ENCODE assay signal across 8 cellular contexts in genomic region chr17:48546187-48546923, GRCh38. TPM values are rescaled to one million over a fixed set of nuclear protein-coding genes. Genes with fewer than 3 reads are reported as not detected.
DNase-seq lines count a peak whose midpoint lies in the region; ATAC-seq and TF ChIP-seq lines count a peak whose summit lies in the region.
"Had no signal": no experiment of that assay in that cellular context is flagged by ENCODE, and none has a peak within 500 bp of the region (broad histone marks: within the 10 kb centered on the region; RNA-seq: fewer than 3 reads in every experiment).

No MANE protein-coding gene starts in this region.

- H3K9me3 Mint-ChIP-seq in neural progenitor cell: peaks cover 11% of the 10 kb centered on the region
- H3K9me3 Mint-ChIP-seq: naive B cell had no signal

- peaks cover 11% of the 10 kb centered on the region for H3K4me1 Mint-ChIP-seq in neural progenitor cell

- H3K36me3 ChIP-seq in HUES64 (ENCODE audit: insufficient read depth, low read length) (no peaks in the 10 kb centered on the region), neural progenitor cell (no peaks in the 10 kb centered on the region)

- peaks cover 87% of the 10 kb centered on the region for H3K27me3 Mint-ChIP-seq in neural progenitor cell (ENCODE audit: insufficient read depth, low read depth)

- peaks cover 100% of the 10 kb centered on the region for H3K27me3 ChIP-seq in HUES64 (ENCODE audit: insufficient read depth, low read length)
- H3K27me3 ChIP-seq in neural progenitor cell: peaks cover 100% of the 10 kb centered on the region

- no peak overlapping the region for H3K27ac Mint-ChIP-seq in neural progenitor cell

- peak overlapping the region; percentile 29 for H3K4me3 ChIP-seq in HUES64 (ENCODE audit: low read length)
- no peak overlapping the region for H3K4me3 ChIP-seq in neural progenitor cell

- H3K4me3 Mint-ChIP-seq in neural progenitor cell: peak overlapping the region; percentile 4

- H4K20me1 ChIP-seq in neural progenitor cell (ENCODE audit: low read depth): peaks cover 96% of the 10 kb centered on the region

- DNase-seq in astrocyte of the hippocampus (ENCODE audit: low read depth, low spot score): peak; percentile 68
- DNase-seq in neural progenitor cell (ENCODE audit: low spot score): peak; percentile 64
- no peak for DNase-seq in activated CD4-positive, alpha-beta T cell treated with anti-CD3 and anti-CD28 coated beads, Interleukin-2, amount 50 U/mL, for 48 hours
- no peak for DNase-seq in NCI-H1436 treated with DMSO at 0.1 percent for 48 hours (lab: John Stamatoyannopoulos, UW)
- DNase-seq: naive B cell had no signal

- no peaks in the 10 kb centered on the region for H3K79me2 ChIP-seq in neural progenitor cell (ENCODE audit: low read depth)

- no peak for TF ChIP-seq CTCF in neural progenitor cell (IDR thresholded peaks at IDR 0.05)

- H3K9me3 ChIP-seq in HUES64 (ENCODE audit: insufficient read depth, low read depth, low read length) (no peaks in the 10 kb centered on the region), neural progenitor cell (ENCODE audit: low read depth) (no peaks in the 10 kb centered on the region)

- ATAC-seq in HG03280 (IDR thresholded peaks at IDR 0.05; ENCODE audit: unreplicated experiment): no peak

- H3K9ac ChIP-seq in HUES64 (ENCODE audit: low read depth, low read length) (no peak overlapping the region), neural progenitor cell (no peak overlapping the region)
- H3K9ac ChIP-seq: KMS-11 had no signal

- H3K27ac ChIP-seq in HUES64 (ENCODE audit: low read depth, low read length) (peak overlapping the region; percentile 50; the same call in 1 of the 2 replicates), neural progenitor cell (no peak overlapping the region)
- H3K27ac ChIP-seq: KMS-11 had no signal

- no peak overlapping the region for H3K4me2 ChIP-seq in neural progenitor cell
- H3K4me2 ChIP-seq: KMS-11 had no signal

- H3K4me1 ChIP-seq in HUES64 (ENCODE audit: insufficient read depth, low read length): peaks cover 62% of the 10 kb centered on the region
- no peaks in the 10 kb centered on the region for H3K4me1 ChIP-seq in neural progenitor cell

- peaks cover 8% of the 10 kb centered on the region for H3F3A ChIP-seq in neural progenitor cell (ENCODE audit: low read depth)

- WGBS in HUES64: 13% methylated on average over 9 of the region's 10 CpGs

- no peaks in the 10 kb centered on the region for H3K36me3 Mint-ChIP-seq in neural progenitor cell

- no peak overlapping the region for H2AFZ ChIP-seq in neural progenitor cell (replicated peaks)

RNA-seq across cellular contexts. Expression of gene HOXB2, which starts 1.4 kb away (rescaled TPM):
- polyA plus RNA-seq in HUES64 (2013, experiment 1 of 2): 24.6 TPM
- polyA plus RNA-seq in HUES64 (2013, experiment 2 of 2): 44.5 TPM
- not detected in 2 replicates for total RNA-seq in neural progenitor cell (ENCODE audit: low replicate concordance)

RNA-seq across cellular contexts. Expression of gene HOXB1, which starts 15.5 kb away (rescaled TPM):
- polyA plus RNA-seq in HUES64 (2013, experiment 1 of 2): 16.3 TPM
- polyA plus RNA-seq in HUES64 (2013, experiment 2 of 2): 23.6 TPM
- total RNA-seq in neural progenitor cell (ENCODE audit: low replicate concordance): not detected in 2 replicates

RNA-seq across cellular contexts. Expression of gene HOXB4, which starts 31.8 kb away (rescaled TPM):
- 0.45 TPM for polyA plus RNA-seq in HUES64 (2013, experiment 1 of 2)
- polyA plus RNA-seq in HUES64 (2013, experiment 2 of 2): 0.95 TPM
- not detected in 2 replicates for total RNA-seq in neural progenitor cell (ENCODE audit: low replicate concordance)

RNA-seq across cellular contexts. Expression of gene HOXB3, which starts 43.7 kb away (rescaled TPM):
- 3.7 TPM for polyA plus RNA-seq in HUES64 (2013, experiment 1 of 2)
- polyA plus RNA-seq in HUES64 (2013, experiment 2 of 2): 9.1 TPM
- total RNA-seq in neural progenitor cell (ENCODE audit: low replicate concordance): not detected in 2 replicates

RNA-seq across cellular contexts. Expression of gene HOXB5, which starts 47.2 kb away (rescaled TPM):
- polyA plus RNA-seq in HUES64 (2013, experiment 1 of 2): 0.40 TPM
- 0.63 TPM for polyA plus RNA-seq in HUES64 (2013, experiment 2 of 2)
- not detected in 2 replicates for total RNA-seq in neural progenitor cell (ENCODE audit: low replicate concordance)

Comparison
In these comparisons a context has a peak if more than half of its experiments do, and no peak if none do; other contexts are left out.
1. DNase-seq: peak in astrocyte of the hippocampus (single experiment) and neural progenitor cell (single experiment); none in activated CD4-positive, alpha-beta T cell treated with anti-CD3 and anti-CD28 coated beads, Interleukin-2, amount 50 U/mL, for 48 hours (0 of 2) and NCI-H1436 treated with DMSO at 0.1 percent for 48 hours (single experiment).